In genomic region chr6:1497593-1498105, GRCh38 we compare ENCODE assay signal across 23 cellular contexts.
DNase-seq lines count a peak whose midpoint lies in the region; ATAC-seq and TF ChIP-seq lines count a peak whose summit lies in the region.
"Had no signal": no experiment of that assay in that cellular context is flagged by ENCODE, and none has a peak within 500 bp of the region (broad histone marks: within the 10 kb centered on the region; RNA-seq: fewer than 3 reads in every experiment).

No MANE protein-coding gene starts in this region.

- no peak for ATAC-seq in HG03460 (IDR thresholded peaks at IDR 0.05; ENCODE audit: unreplicated experiment)
- no peak for ATAC-seq in stimulated activated memory B cell treated with anti-CD40 and anti-IgM and Interleukin-4, amounts not matched to agents 10 μg/mL and 1 μg/mL and 100 μg/mL, for 72 hours
- ATAC-seq: CD8-positive, alpha-beta T cell; lower lobe of right lung; pancreas had no signal

- peak overlapping the region; percentile 63 for H3K27ac ChIP-seq in HUES48 (ENCODE audit: low read depth, low read length)
- H3K27ac ChIP-seq: GM23248, lower lobe of right lung, pancreas, SK-N-MC, upper lobe of left lung, WERI-Rb-1 had no signal

- no peak overlapping the region for H3K4me3 Mint-ChIP-seq in progenitor cell of endocrine pancreas (ENCODE audit: low read depth)
- no peak overlapping the region for H3K4me3 Mint-ChIP-seq in stimulated activated memory B cell treated with anti-CD40 and anti-IgM and Interleukin-4, amounts not matched to agents 10 μg/mL and 1 μg/mL and 100 μg/mL, for 72 hours
- H3K4me3 Mint-ChIP-seq: CD8-positive, alpha-beta T cell; stimulated activated naive CD8-positive, alpha-beta T cell treated with anti-CD3 and anti-CD28 coated beads, Interleukin-15, Interleukin-2, amounts not matched to agents 100 ng/mL and 50 ng/mL, for 24 hours had no signal

- no peak overlapping the region for H3K4me3 ChIP-seq in HUES48 (ENCODE audit: low read depth, low read length)
- H3K4me3 ChIP-seq: GM23248, lower lobe of right lung, pancreas, SK-N-MC, upper lobe of left lung had no signal

- H3K9ac ChIP-seq in HUES48 (ENCODE audit: low read depth, low read length), result no peak overlapping the region
- H3K9ac ChIP-seq: GM23248 had no signal

- no peaks in the 10 kb centered on the region for H3K36me3 ChIP-seq in HUES48 (ENCODE audit: control insufficient read depth, insufficient read depth, low read length)
- H3K36me3 ChIP-seq: lower lobe of right lung, pancreas, upper lobe of left lung, WERI-Rb-1 had no signal

- peaks cover 9% of the 10 kb centered on the region for H3K4me1 Mint-ChIP-seq in progenitor cell of endocrine pancreas (ENCODE audit: low read depth)
- no peaks in the 10 kb centered on the region for H3K4me1 Mint-ChIP-seq in stimulated activated memory B cell treated with anti-CD40 and anti-IgM and Interleukin-4, amounts not matched to agents 10 μg/mL and 1 μg/mL and 100 μg/mL, for 72 hours

- H3K27me3 ChIP-seq in HUES48 (ENCODE audit: control insufficient read depth, insufficient read depth, low read length), result no peaks in the 10 kb centered on the region
- H3K27me3 ChIP-seq: pancreas, upper lobe of left lung had no signal

- peak overlapping the region; percentile 81 for H3K27ac Mint-ChIP-seq in progenitor cell of endocrine pancreas
- H3K27ac Mint-ChIP-seq in stimulated activated memory B cell treated with anti-CD40 and anti-IgM and Interleukin-4, amounts not matched to agents 10 μg/mL and 1 μg/mL and 100 μg/mL, for 72 hours, result no peak overlapping the region
- H3K27ac Mint-ChIP-seq: CD8-positive, alpha-beta T cell; stimulated activated naive CD8-positive, alpha-beta T cell treated with anti-CD3 and anti-CD28 coated beads, Interleukin-15, Interleukin-2, amounts not matched to agents 100 ng/mL and 50 ng/mL, for 24 hours had no signal

- H3K4me1 ChIP-seq in HUES48 (ENCODE audit: control insufficient read depth, insufficient read depth, low read length), result peaks cover 10% of the 10 kb centered on the region; the same call in 1 of the 2 replicates
- H3K4me1 ChIP-seq: lower lobe of right lung, pancreas, upper lobe of left lung had no signal

- DNase-seq in cerebellum (ENCODE audit: low spot score) (peak; percentile 88), iPS-NIHi7 (ENCODE audit: extremely low spot score) (peak; percentile 31), progenitor cell of endocrine pancreas (ENCODE audit: low spot score, unreplicated experiment) (no peak), HuH-7 (ENCODE audit: low spot score) (no peak), SIG-M5 (lab: John Stamatoyannopoulos, UW) (no peak)
- DNase-seq: activated CD4-positive, alpha-beta T cell treated with anti-CD3 and anti-CD28 coated beads, Interleukin-2, amount 50 U/mL, for 48 hours; CD8-positive, alpha-beta T cell; DMS79; KG1; lower lobe of right lung; NCI-H187; pancreas; small intestine; stimulated activated CD4-positive, alpha-beta T cell treated with anti-CD3 and anti-CD28 coated beads, Interleukin-2, amount 100 ng/mL, for 48 hours; T-helper 2 cell; upper lobe of left lung had no signal

- H3K27me3 Mint-ChIP-seq in progenitor cell of endocrine pancreas, result peaks cover 3% of the 10 kb centered on the region
- peaks cover 44% of the 10 kb centered on the region for H3K27me3 Mint-ChIP-seq in stimulated activated memory B cell treated with anti-CD40 and anti-IgM and Interleukin-4, amounts not matched to agents 10 μg/mL and 1 μg/mL and 100 μg/mL, for 72 hours

- no peaks in the 10 kb centered on the region for H3K36me3 Mint-ChIP-seq in progenitor cell of endocrine pancreas (ENCODE audit: insufficient read depth)
- H3K36me3 Mint-ChIP-seq in stimulated activated memory B cell treated with anti-CD40 and anti-IgM and Interleukin-4, amounts not matched to agents 10 μg/mL and 1 μg/mL and 100 μg/mL, for 72 hours, result no peaks in the 10 kb centered on the region
- H3K36me3 Mint-ChIP-seq: CD8-positive, alpha-beta T cell had no signal

- peaks cover 7% of the 10 kb centered on the region for H3K9me3 Mint-ChIP-seq in progenitor cell of endocrine pancreas (ENCODE audit: low read depth)
- peaks cover 3% of the 10 kb centered on the region for H3K9me3 Mint-ChIP-seq in stimulated activated memory B cell treated with anti-CD40 and anti-IgM and Interleukin-4, amounts not matched to agents 10 μg/mL and 1 μg/mL and 100 μg/mL, for 72 hours
- H3K9me3 Mint-ChIP-seq: CD8-positive, alpha-beta T cell; stimulated activated naive CD8-positive, alpha-beta T cell treated with anti-CD3 and anti-CD28 coated beads, Interleukin-15, Interleukin-2, amounts not matched to agents 100 ng/mL and 50 ng/mL, for 24 hours had no signal

- H3K9me3 ChIP-seq in HUES48 (ENCODE audit: control insufficient read depth, insufficient read depth, low read length), result peaks cover 5% of the 10 kb centered on the region; the same call in 1 of the 2 replicates
- H3K9me3 ChIP-seq: lower lobe of right lung, pancreas had no signal

- no peak for TF ChIP-seq CTCF in progenitor cell of endocrine pancreas (IDR thresholded peaks at IDR 0.05; ENCODE audit: unreplicated experiment)

Comparison
In these comparisons a context has a peak if more than half of its experiments do, and no peak if none do; other contexts are left out.
1. DNase-seq: peak in cerebellum (single experiment) and iPS-NIHi7 (single experiment); none in progenitor cell of endocrine pancreas (single experiment), HuH-7 (single experiment) and SIG-M5 (single experiment).